Comparison of ENCODE assay signal across 8 cellular contexts in genomic region chr9:4739587-4740372, GRCh38. TPM values are rescaled to one million over a fixed set of nuclear protein-coding genes. Genes with fewer than 3 reads are reported as not detected.
DNase-seq lines count a peak whose midpoint lies in the region; ATAC-seq and TF ChIP-seq lines count a peak whose summit lies in the region.

No MANE protein-coding gene starts in this region.

- H3K27ac ChIP-seq in A673 (ENCODE audit: low read depth, low read length, poor library complexity, severe bottlenecking) = peak overlapping the region; percentile 93
- no peak overlapping the region for H3K27ac ChIP-seq in H9 (ENCODE audit: insufficient read length, low read depth, low read length)
- H3K27ac ChIP-seq in iPS-18a (ENCODE audit: low read length) = no peak overlapping the region

- H3K36me3 Mint-ChIP-seq in H9 (ENCODE audit: insufficient read depth in 1 of 3, low read depth in 3 of 3) = peaks cover 0 to 2% (median under 1%) of the 10 kb centered on the region in 3 experiments; a peak in 5 of 7 replicates
- H3K36me3 Mint-ChIP-seq in activated T-helper 2 cell treated with anti-CD3 and anti-CD28 coated beads, Interferon-gamma antibody, Interleukin-2, Interleukin-4, amounts not matched to agents 10 μg/mL and 5 μg/mL and 100 μg/mL, durations not matched to agents 14 hours and 24 hours and 36 hours (ENCODE audit: low read depth) = peaks cover 12% of the 10 kb centered on the region
- peaks cover under 1% of the 10 kb centered on the region for H3K36me3 Mint-ChIP-seq in stimulated activated memory B cell treated with anti-CD40 and anti-IgM and Interleukin-4, amounts not matched to agents 10 μg/mL and 1 μg/mL and 100 μg/mL, for 72 hours

- H3K79me1 ChIP-seq in H9 (ENCODE audit: insufficient read depth, low read depth, low read length, poor library complexity, severe bottlenecking) = peaks cover 3% of the 10 kb centered on the region

- H2AFZ ChIP-seq in H9 (ENCODE audit: low read length) = no peak overlapping the region

- H2BK120ac ChIP-seq in H9 (ENCODE audit: low read depth, low read length, poor library complexity, severe bottlenecking) = no peak overlapping the region

- no peak overlapping the region for H2BK20ac ChIP-seq in H9 (ENCODE audit: low read depth, low read length, poor library complexity, severe bottlenecking)

- H3K56ac ChIP-seq in H9 (ENCODE audit: insufficient read length, low read depth, low read length) = no peak overlapping the region

- H3K4me1 ChIP-seq in A673 (ENCODE audit: insufficient read depth, low read length, poor library complexity, severe bottlenecking) = peaks cover 19% of the 10 kb centered on the region
- H3K4me1 ChIP-seq in H9 (ENCODE audit: insufficient read depth, low read length) = peaks cover 10% of the 10 kb centered on the region; the same call in 1 of the 2 replicates
- H3K4me1 ChIP-seq in iPS-18a (ENCODE audit: control insufficient read depth, low read depth, low read length) = peaks cover 12% of the 10 kb centered on the region

- peak overlapping the region; percentile 82 for H3K4me2 ChIP-seq in H9 (ENCODE audit: insufficient read depth, insufficient read length, low read length)

- no peaks in the 10 kb centered on the region; the same call in 1 of the 2 replicates for H3K79me2 ChIP-seq in H9 (ENCODE audit: insufficient read depth, low read length)

- no peak for DNase-seq in A673 (ENCODE audit: low spot score)
- DNase-seq in H9 = no peak
- no peak for DNase-seq in activated T-helper 2 cell treated with anti-CD3 and anti-CD28 coated beads, Interferon-gamma antibody, Interleukin-2, Interleukin-4, amounts not matched to agents 10 μg/mL and 5 μg/mL and 100 μg/mL, durations not matched to agents 14 hours and 24 hours and 36 hours (ENCODE audit: low spot score)
- no peak for DNase-seq in activated CD4-positive, alpha-beta T cell treated with anti-CD3 and anti-CD28 coated beads for 1 hour
- DNase-seq in NCI-H526 treated with DMSO at 0.1 percent for 48 hours (lab: John Stamatoyannopoulos, UW) = no peak

- H2BK5ac ChIP-seq in H9 (ENCODE audit: insufficient read length, low read length) = no peak overlapping the region

- no CpG with 5 or more reads among the region's 25 CpGs for WGBS in H9 (ENCODE audit: extremely low coverage, insufficient read length, low lambda C conversion rate)

- no peak for ATAC-seq in stimulated activated memory B cell treated with anti-CD40 and anti-IgM and Interleukin-4, amounts not matched to agents 10 μg/mL and 1 μg/mL and 100 μg/mL, for 72 hours
- ATAC-seq in HG03571 (IDR thresholded peaks at IDR 0.05; ENCODE audit: unreplicated experiment) = no peak

- H3K18ac ChIP-seq in H9 (ENCODE audit: insufficient read length, low read depth, low read length) = no peak overlapping the region

- no TSS peak for BruUV-seq in A673 (replicated peaks; lab: Mats Ljungman, UMichigan)

- H4K8ac ChIP-seq in H9 (replicated peaks; ENCODE audit: insufficient read length, low read depth, low read length) = no peak overlapping the region

- peaks cover 11% of the 10 kb centered on the region for H3K23me2 ChIP-seq in H9 (ENCODE audit: insufficient read length, low read depth, low read length, poor library complexity, severe bottlenecking)

- POLR2A ChIA-PET in A673 (lab: Charles Lee; ENCODE audit: low non-redundant PET) = no interaction called here

- H3K4me1 Mint-ChIP-seq in H9 = peaks cover 32 to 36% of the 10 kb centered on the region in 2 experiments
- H3K4me1 Mint-ChIP-seq in activated T-helper 2 cell treated with anti-CD3 and anti-CD28 coated beads, Interferon-gamma antibody, Interleukin-2, Interleukin-4, amounts not matched to agents 10 μg/mL and 5 μg/mL and 100 μg/mL, durations not matched to agents 14 hours and 24 hours and 36 hours (ENCODE audit: low read depth) = peaks cover 29% of the 10 kb centered on the region
- peaks cover 29% of the 10 kb centered on the region for H3K4me1 Mint-ChIP-seq in stimulated activated memory B cell treated with anti-CD40 and anti-IgM and Interleukin-4, amounts not matched to agents 10 μg/mL and 1 μg/mL and 100 μg/mL, for 72 hours

- peak overlapping the region in 2 of 3 experiments; percentile 56 to 69; a peak in 3 of 7 replicates for H3K27ac Mint-ChIP-seq in H9
- H3K27ac Mint-ChIP-seq in activated T-helper 2 cell treated with anti-CD3 and anti-CD28 coated beads, Interferon-gamma antibody, Interleukin-2, Interleukin-4, amounts not matched to agents 10 μg/mL and 5 μg/mL and 100 μg/mL, durations not matched to agents 14 hours and 24 hours and 36 hours = peak overlapping the region; percentile 89
- H3K27ac Mint-ChIP-seq in stimulated activated memory B cell treated with anti-CD40 and anti-IgM and Interleukin-4, amounts not matched to agents 10 μg/mL and 1 μg/mL and 100 μg/mL, for 72 hours = peak overlapping the region; percentile 89

- H3K4me3 ChIP-seq in A673 (ENCODE audit: low read depth, low read length, poor library complexity, severe bottlenecking) (peak overlapping the region; percentile 98), iPS-18a (ENCODE audit: low read length) (peak overlapping the region; percentile 69)

- H3K36me3 ChIP-seq in A673 (ENCODE audit: insufficient read depth, low read length, poor library complexity, severe bottlenecking) (no peaks in the 10 kb centered on the region), iPS-18a (ENCODE audit: control insufficient read depth, low read depth, low read length) (no peaks in the 10 kb centered on the region)

- H3K9ac ChIP-seq in H9 (ENCODE audit: extremely low read depth, insufficient read length, low read length) (peak overlapping the region; percentile 67), iPS-18a (ENCODE audit: low read length) (peak overlapping the region; percentile 75)

- intact Hi-C loops in A673 (cut with micrococcal nuclease; ENCODE audit: unreplicated experiment) = loop anchor here (2.0 to 10.0 kb wide), 4 partner anchors 53 to 135 kb away; partner anchors contain the start of gene RCL1
- intact Hi-C loops in activated T-helper 2 cell treated with anti-CD3 and anti-CD28 coated beads, Interferon-gamma antibody, Interleukin-2, Interleukin-4, amounts not matched to agents 10 μg/mL and 5 μg/mL and 100 μg/mL, durations not matched to agents 14 hours and 24 hours and 36 hours (cut with micrococcal nuclease) = loop anchor here (1.0 to 5.0 kb wide), 6 partner anchors 51 to 1103 kb away; partner anchors contain the start of genes CDC37L1, JAK2, PLGRKT and PLPP6

- H3K27me3 Mint-ChIP-seq in H9 (ENCODE audit: low read depth) = no peaks in the 10 kb centered on the region
- no peaks in the 10 kb centered on the region for H3K27me3 Mint-ChIP-seq in activated T-helper 2 cell treated with anti-CD3 and anti-CD28 coated beads, Interferon-gamma antibody, Interleukin-2, Interleukin-4, amounts not matched to agents 10 μg/mL and 5 μg/mL and 100 μg/mL, durations not matched to agents 14 hours and 24 hours and 36 hours (ENCODE audit: low read depth)
- H3K27me3 Mint-ChIP-seq in stimulated activated memory B cell treated with anti-CD40 and anti-IgM and Interleukin-4, amounts not matched to agents 10 μg/mL and 1 μg/mL and 100 μg/mL, for 72 hours = no peaks in the 10 kb centered on the region

- no peak overlapping the region for H3T11ph ChIP-seq in H9 (ENCODE audit: low read length)

- H3K4me3 Mint-ChIP-seq in H9 = peak overlapping the region; percentile 82 to 87
- peak overlapping the region; percentile 90 for H3K4me3 Mint-ChIP-seq in activated T-helper 2 cell treated with anti-CD3 and anti-CD28 coated beads, Interferon-gamma antibody, Interleukin-2, Interleukin-4, amounts not matched to agents 10 μg/mL and 5 μg/mL and 100 μg/mL, durations not matched to agents 14 hours and 24 hours and 36 hours (ENCODE audit: low read depth)
- H3K4me3 Mint-ChIP-seq in stimulated activated memory B cell treated with anti-CD40 and anti-IgM and Interleukin-4, amounts not matched to agents 10 μg/mL and 1 μg/mL and 100 μg/mL, for 72 hours = peak overlapping the region; percentile 88

- CTCF ChIA-PET in A673 (lab: Charles Lee) = no interaction called here

- no peaks in the 10 kb centered on the region for H3K9me3 Mint-ChIP-seq in H9
- H3K9me3 Mint-ChIP-seq in activated T-helper 2 cell treated with anti-CD3 and anti-CD28 coated beads, Interferon-gamma antibody, Interleukin-2, Interleukin-4, amounts not matched to agents 10 μg/mL and 5 μg/mL and 100 μg/mL, durations not matched to agents 14 hours and 24 hours and 36 hours = no peaks in the 10 kb centered on the region
- H3K9me3 Mint-ChIP-seq in stimulated activated memory B cell treated with anti-CD40 and anti-IgM and Interleukin-4, amounts not matched to agents 10 μg/mL and 1 μg/mL and 100 μg/mL, for 72 hours = no peaks in the 10 kb centered on the region

- no peaks in the 10 kb centered on the region for H3K9me3 ChIP-seq in A673 (ENCODE audit: low read depth, low read length, poor library complexity, severe bottlenecking)
- H3K9me3 ChIP-seq in H9 (ENCODE audit: control insufficient read depth, low read depth, low read length) = no peaks in the 10 kb centered on the region
- no peaks in the 10 kb centered on the region for H3K9me3 ChIP-seq in iPS-18a (ENCODE audit: control insufficient read depth, low read depth, low read length)

- H4K91ac ChIP-seq in H9 (ENCODE audit: insufficient read length, low read depth, low read length) = no peak overlapping the region

- H4K20me1 ChIP-seq in H9 (ENCODE audit: control insufficient read depth, insufficient read depth, insufficient read length) = no peaks in the 10 kb centered on the region

- H3K4ac ChIP-seq in H9 (ENCODE audit: low read depth, low read length) = no peak overlapping the region

- no peak overlapping the region for H3K23ac ChIP-seq in H9 (ENCODE audit: insufficient read length, low read depth, low read length)

- no peak overlapping the region for H2BK15ac ChIP-seq in H9 (ENCODE audit: low read depth, low read length)

- no peak overlapping the region for H2BK12ac ChIP-seq in H9 (ENCODE audit: insufficient read length, low read depth, low read length)

- H2AK5ac ChIP-seq in H9 (ENCODE audit: insufficient read length, low read length) = no peak overlapping the region

- H4K5ac ChIP-seq in H9 (ENCODE audit: insufficient read length, low read depth, low read length) = no peak overlapping the region

- H3K14ac ChIP-seq in H9 (ENCODE audit: insufficient read depth, low read length) = no peak overlapping the region

- TF ChIP-seq CTCF in A673 (conservative IDR thresholded peaks at IDR 0.05; ENCODE audit: low read depth, low read length) (no peak), H9 (conservative IDR thresholded peaks at IDR 0.05) (no peak)

- H3K27me3 ChIP-seq in A673 (replicated peaks; ENCODE audit: insufficient read depth, low read depth, low read length, poor library complexity) = no peaks in the 10 kb centered on the region
- H3K27me3 ChIP-seq in H9 (ENCODE audit: insufficient read depth, low read length) = no peaks in the 10 kb centered on the region
- no peaks in the 10 kb centered on the region for H3K27me3 ChIP-seq in iPS-18a (ENCODE audit: control insufficient read depth, insufficient read depth, low read length)

RNA-seq across cellular contexts. Expression of gene AK3, which starts 1.2 kb away (rescaled TPM):
- total RNA-seq in A673 (2021) = 93.1 and 93.6 TPM in 2 replicates
- total RNA-seq in H9 (2021) = 41.5 and 42.7 TPM in 2 replicates
- total RNA-seq in activated T-helper 2 cell treated with anti-CD3 and anti-CD28 coated beads, Interferon-gamma antibody, Interleukin-2, Interleukin-4, amounts not matched to agents 10 μg/mL and 5 μg/mL and 100 μg/mL, durations not matched to agents 14 hours and 24 hours and 36 hours = 33.9 and 34.5 TPM in 2 replicates

RNA-seq across cellular contexts. Expression of gene RCL1, which starts 53.0 kb away (rescaled TPM):
- total RNA-seq in A673 (2021) (29.1 and 31.2 TPM in 2 replicates), H9 (2021) (34.4 and 34.5 TPM in 2 replicates)
- 34.5 and 36.3 TPM in 2 replicates for total RNA-seq in activated T-helper 2 cell treated with anti-CD3 and anti-CD28 coated beads, Interferon-gamma antibody, Interleukin-2, Interleukin-4, amounts not matched to agents 10 μg/mL and 5 μg/mL and 100 μg/mL, durations not matched to agents 14 hours and 24 hours and 36 hours
